In the genomic region with DNA sequence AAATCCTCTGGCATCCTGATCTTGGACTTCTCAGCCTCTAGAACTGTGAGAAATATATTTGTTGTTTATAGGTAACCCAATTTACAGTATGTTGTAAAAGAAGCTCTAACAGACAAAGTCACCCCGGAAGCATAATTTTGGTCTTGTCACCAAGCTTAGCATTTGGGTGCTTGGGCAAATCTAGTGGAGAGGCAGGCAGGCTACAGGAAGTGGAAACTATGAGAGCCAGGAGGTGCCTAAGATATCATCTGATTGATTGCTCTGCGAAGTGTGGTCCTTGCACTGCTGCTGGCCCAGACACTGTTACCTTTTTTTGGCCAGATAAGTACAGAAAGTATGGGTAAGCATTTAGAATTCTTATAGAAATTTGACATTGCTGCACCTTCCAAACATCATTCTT, we compare ENCODE assay signal across 1 cellular context.
TF ChIP-seq lines count a peak whose summit lies in the region.

No MANE protein-coding gene starts in this region.

TF ChIP-seq in GM12878, 131 proteins besides CTCF, POLR2A, EP300 and RAD21 (continued from another document):
- TF ChIP-seq E4F1 (IDR thresholded peaks at IDR 0.05; ENCODE audit: borderline replicate concordance, partially characterized antibody) (no peak), SUPT20H (IDR thresholded peaks at IDR 0.05; ENCODE audit: borderline replicate concordance, control insufficient read depth, low read depth, low read length) (no peak), SMARCA5 (IDR thresholded peaks at IDR 0.05) (no peak), TCF7 (IDR thresholded peaks at IDR 0.05; ENCODE audit: borderline replicate concordance) (no peak)
